In the genomic region with DNA sequence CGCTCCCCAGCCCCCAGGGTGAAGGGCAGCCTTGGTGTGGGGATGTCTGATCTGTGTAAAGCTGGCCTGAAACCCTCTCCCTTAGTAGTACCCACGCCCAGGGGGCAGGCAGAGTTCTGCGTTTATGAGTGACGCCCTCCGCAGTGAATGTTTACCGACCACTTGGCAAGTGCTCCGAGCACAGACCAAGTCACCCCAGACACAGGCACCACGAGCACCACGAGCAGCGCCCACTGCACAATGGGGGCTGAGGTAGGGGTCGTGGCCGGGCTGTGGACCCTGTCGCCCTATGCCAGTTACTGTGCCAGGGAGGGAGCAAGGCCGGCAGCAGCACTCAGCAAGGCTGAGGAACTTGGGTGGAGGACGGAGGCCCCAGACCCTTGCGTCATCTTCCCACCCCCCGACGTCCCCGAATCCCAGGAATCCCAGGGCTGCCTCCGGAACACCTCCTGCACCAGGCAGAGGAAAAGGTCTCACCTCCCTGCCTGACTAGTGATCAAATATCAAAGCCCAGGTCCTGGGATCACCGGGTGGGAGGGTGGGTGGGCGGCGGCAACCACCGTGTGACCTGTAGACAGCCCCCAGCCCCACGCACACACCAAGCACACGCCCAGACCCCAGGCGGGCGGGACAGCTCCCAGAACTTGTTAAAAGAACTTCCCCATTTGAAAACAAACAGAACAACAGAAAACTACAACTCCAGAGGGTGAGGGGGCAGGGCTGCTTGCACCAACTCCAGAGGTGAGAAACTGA, we compare ENCODE assay signal across 11 cellular contexts. TPM values are rescaled to one million over a fixed set of nuclear protein-coding genes. Genes with fewer than 3 reads are reported as not detected.
DNase-seq lines count a peak whose midpoint lies in the region; ATAC-seq and TF ChIP-seq lines count a peak whose summit lies in the region.
"Had no signal": no experiment of that assay in that cellular context is flagged by ENCODE, and none has a peak within 500 bp of the region (broad histone marks: within the 10 kb centered on the region; RNA-seq: fewer than 3 reads in every experiment).

No MANE protein-coding gene starts in this region.

- no peaks in the 10 kb centered on the region for H3K27me3 Mint-ChIP-seq in dendritic cell treated with granulocyte-macrophage colony-stimulating factor and Interleukin-4, amounts not matched to agents 40 ng/mL and 50 ng/mL, for 4 days
- H3K27me3 Mint-ChIP-seq in stimulated activated memory B cell treated with anti-CD40 and anti-IgM and Interleukin-4, amounts not matched to agents 10 μg/mL and 1 μg/mL and 100 μg/mL, for 72 hours, result no peaks in the 10 kb centered on the region

- no peak overlapping the region for H3K4me3 Mint-ChIP-seq in dendritic cell treated with granulocyte-macrophage colony-stimulating factor and Interleukin-4, amounts not matched to agents 40 ng/mL and 50 ng/mL, for 4 days
- H3K4me3 Mint-ChIP-seq in stimulated activated memory B cell treated with anti-CD40 and anti-IgM and Interleukin-4, amounts not matched to agents 10 μg/mL and 1 μg/mL and 100 μg/mL, for 72 hours, result no peak overlapping the region

- no peaks in the 10 kb centered on the region for H3K36me3 ChIP-seq in HUES64 (ENCODE audit: insufficient read depth, low read length)
- H3K36me3 ChIP-seq in mesodermal cell (ENCODE audit: control insufficient read depth, insufficient read depth, low read length), result peaks cover 11% of the 10 kb centered on the region
- peaks cover 0 to 21% (median 0%) of the 10 kb centered on the region in 3 donors for H3K36me3 ChIP-seq in tibial nerve

- no peaks in the 10 kb centered on the region for H3K9me3 Mint-ChIP-seq in dendritic cell treated with granulocyte-macrophage colony-stimulating factor and Interleukin-4, amounts not matched to agents 40 ng/mL and 50 ng/mL, for 4 days
- H3K9me3 Mint-ChIP-seq in stimulated activated memory B cell treated with anti-CD40 and anti-IgM and Interleukin-4, amounts not matched to agents 10 μg/mL and 1 μg/mL and 100 μg/mL, for 72 hours, result no peaks in the 10 kb centered on the region

- intact Hi-C loops in dendritic cell treated with granulocyte-macrophage colony-stimulating factor and Interleukin-4, amounts not matched to agents 40 ng/mL and 50 ng/mL, for 4 days (cut with micrococcal nuclease), result no loop called here

- H3K4me3 ChIP-seq in HUES64 (ENCODE audit: low read length) (no peak overlapping the region), mesodermal cell (ENCODE audit: extremely low read depth, insufficient read depth, low read length, poor library complexity, severe bottlenecking) (no peak overlapping the region), tibial nerve (peak overlapping the region in 1 of 4 donors; percentile 16)

- ATAC-seq in stimulated activated memory B cell treated with anti-CD40 and anti-IgM and Interleukin-4, amounts not matched to agents 10 μg/mL and 1 μg/mL and 100 μg/mL, for 72 hours, result no peak

- no peak for TF ChIP-seq CTCF in tibial nerve (IDR thresholded peaks at IDR 0.05)

- H3K9me3 ChIP-seq in HUES64 (ENCODE audit: insufficient read depth, low read depth, low read length) (no peaks in the 10 kb centered on the region), mesodermal cell (ENCODE audit: control insufficient read depth, low read length) (no peaks in the 10 kb centered on the region), tibial nerve (no peaks in the 10 kb centered on the region)

- TF ChIP-seq POLR2A in tibial nerve (IDR thresholded peaks at IDR 0.05), result no peak

- H3K27ac ChIP-seq in HUES64 (ENCODE audit: low read depth, low read length) (peak overlapping the region; percentile 64; the same call in 1 of the 2 replicates), mesodermal cell (ENCODE audit: low read depth, low read length, severe bottlenecking) (peak overlapping the region; percentile 8), tibial nerve (peak overlapping the region; percentile 81 to 95 (median 89))
- H3K27ac ChIP-seq: HL-60 had no signal

- WGBS in HUES64, result 69% methylated on average over 26 of the region's 28 CpGs
- WGBS in mesodermal cell (ENCODE audit: insufficient coverage in 2 of 2), 2 experiments, result 77 to 80% methylated on average over 14 to 15 of the region's 28 CpGs
- 52 to 55% methylated on average over 12 to 25 of the region's 28 CpGs for WGBS in tibial nerve, 2 donors

- peaks cover 93% of the 10 kb centered on the region for H3K36me3 Mint-ChIP-seq in dendritic cell treated with granulocyte-macrophage colony-stimulating factor and Interleukin-4, amounts not matched to agents 40 ng/mL and 50 ng/mL, for 4 days (ENCODE audit: low read depth)
- H3K36me3 Mint-ChIP-seq in stimulated activated memory B cell treated with anti-CD40 and anti-IgM and Interleukin-4, amounts not matched to agents 10 μg/mL and 1 μg/mL and 100 μg/mL, for 72 hours, result peaks cover 29% of the 10 kb centered on the region

- H3K27ac Mint-ChIP-seq in dendritic cell treated with granulocyte-macrophage colony-stimulating factor and Interleukin-4, amounts not matched to agents 40 ng/mL and 50 ng/mL, for 4 days, result peak overlapping the region; percentile 12
- H3K27ac Mint-ChIP-seq in stimulated activated memory B cell treated with anti-CD40 and anti-IgM and Interleukin-4, amounts not matched to agents 10 μg/mL and 1 μg/mL and 100 μg/mL, for 72 hours, result no peak overlapping the region

- H3K4me1 ChIP-seq in HUES64 (ENCODE audit: insufficient read depth, low read length) (peaks cover 40% of the 10 kb centered on the region), mesodermal cell (ENCODE audit: control insufficient read depth, insufficient read depth, low read length, poor library complexity, severe bottlenecking) (peaks cover 58% of the 10 kb centered on the region), tibial nerve (peaks cover 0 to 97% (median 65%) of the 10 kb centered on the region in 4 donors)

- H3K4me1 Mint-ChIP-seq in dendritic cell treated with granulocyte-macrophage colony-stimulating factor and Interleukin-4, amounts not matched to agents 40 ng/mL and 50 ng/mL, for 4 days (ENCODE audit: low read depth), result peaks cover 48% of the 10 kb centered on the region
- peaks cover 52% of the 10 kb centered on the region for H3K4me1 Mint-ChIP-seq in stimulated activated memory B cell treated with anti-CD40 and anti-IgM and Interleukin-4, amounts not matched to agents 10 μg/mL and 1 μg/mL and 100 μg/mL, for 72 hours

- no peak for TF ChIP-seq EP300 in tibial nerve (IDR thresholded peaks at IDR 0.05)

- no peaks in the 10 kb centered on the region for H3K27me3 ChIP-seq in HUES64 (ENCODE audit: insufficient read depth, low read length)
- H3K27me3 ChIP-seq in tibial nerve, result no peaks in the 10 kb centered on the region

- H3K9ac ChIP-seq in HUES64 (ENCODE audit: low read depth, low read length), result no peak overlapping the region; the same call in 1 of the 2 replicates

- DNase-seq in tibial nerve (ENCODE audit: low spot score in 2 of 2), result no peak
- DNase-seq in DMS 273 (lab: John Stamatoyannopoulos, UW; ENCODE audit: unreplicated experiment), result no peak
- no peak for DNase-seq in GF-D8 (lab: John Stamatoyannopoulos, UW)
- DNase-seq: activated CD4-positive, CD25-positive, alpha-beta regulatory T cell; activated naive CD4-positive, alpha-beta T cell; NCI-H1436 treated with DMSO at 0.1 percent for 48 hours had no signal

RNA-seq across cellular contexts. Expression of gene VASN, which starts 5.3 kb away (rescaled TPM):
- polyA plus RNA-seq in HUES64 (2013, experiment 1 of 2), result 6.1 TPM
- 7.2 TPM for polyA plus RNA-seq in HUES64 (2013, experiment 2 of 2)
- polyA plus RNA-seq in mesodermal cell (2013, experiment 1 of 2), result 29.4 TPM
- polyA plus RNA-seq in mesodermal cell (2013, experiment 2 of 2), result 26.3 TPM
- total RNA-seq in tibial nerve, result 10 to 100 TPM; 31.0 to 58.1 (median 32.9) TPM

RNA-seq across cellular contexts. Expression of gene PAM16, which starts 25.9 kb away (rescaled TPM):
- 71.8 TPM for polyA plus RNA-seq in HUES64 (2013, experiment 1 of 2)
- polyA plus RNA-seq in HUES64 (2013, experiment 2 of 2), result 66.8 TPM
- 60.5 TPM for polyA plus RNA-seq in mesodermal cell (2013, experiment 1 of 2)
- polyA plus RNA-seq in mesodermal cell (2013, experiment 2 of 2), result 42.8 TPM
- total RNA-seq in tibial nerve, result 10 to 100 TPM; 45.1 to 95.1 (median 60.7) TPM

RNA-seq across cellular contexts. Expression of gene CORO7, which starts 39.4 kb away (rescaled TPM):
- 10.0 TPM for polyA plus RNA-seq in HUES64 (2013, experiment 1 of 2)
- 14.5 TPM for polyA plus RNA-seq in HUES64 (2013, experiment 2 of 2)
- polyA plus RNA-seq in mesodermal cell (2013, experiment 1 of 2), result 25.0 TPM
- 17.7 TPM for polyA plus RNA-seq in mesodermal cell (2013, experiment 2 of 2)
- 10 to 100 TPM; 27.8 to 77.4 (median 52.1) TPM for total RNA-seq in tibial nerve

RNA-seq across cellular contexts. Expression of gene DNAJA3, which starts 48.7 kb away (rescaled TPM):
- 39.6 TPM for polyA plus RNA-seq in HUES64 (2013, experiment 1 of 2)
- 40.3 TPM for polyA plus RNA-seq in HUES64 (2013, experiment 2 of 2)
- polyA plus RNA-seq in mesodermal cell (2013, experiment 1 of 2), result 35.8 TPM
- 34.8 TPM for polyA plus RNA-seq in mesodermal cell (2013, experiment 2 of 2)
- total RNA-seq in tibial nerve, result 10 to 100 TPM; 37.6 to 53.0 (median 49.2) TPM

Comparison
In these comparisons a context has a peak if more than half of its experiments do, and no peak if none do; other contexts are left out.
1. H3K27ac ChIP-seq: peak in every context shown above with its lines; median percentile 89 in tibial nerve; 64 in HUES64; 8 in mesodermal cell.